ENCODE assay signal across 10 cellular contexts in the genomic region with DNA sequence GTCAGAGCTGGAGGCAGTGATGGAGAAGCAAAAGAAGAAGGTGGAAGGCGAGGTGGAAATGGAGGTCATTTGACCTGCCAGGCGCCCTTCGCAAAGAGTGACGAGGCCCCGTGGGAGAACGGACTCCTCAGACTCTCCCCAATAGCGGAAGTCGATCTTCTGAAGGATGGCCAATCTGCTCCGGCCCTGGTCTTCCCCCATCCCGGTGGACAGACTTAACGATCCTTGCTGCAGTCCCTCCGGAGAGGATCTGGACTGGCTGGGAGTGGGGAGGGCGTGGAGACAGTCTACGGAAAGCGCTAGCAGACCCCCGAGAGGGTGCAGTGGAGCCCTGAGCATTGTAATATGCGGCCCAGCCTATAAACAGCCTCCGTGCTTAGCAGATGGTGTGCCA. TPM values are rescaled to one million over a fixed set of nuclear protein-coding genes. Genes with fewer than 3 reads are reported as not detected.
DNase-seq lines count a peak whose midpoint lies in the region; ATAC-seq and TF ChIP-seq lines count a peak whose summit lies in the region.
"Had no signal": no experiment of that assay in that cellular context is flagged by ENCODE, and none has a peak within 500 bp of the region (broad histone marks: within the 10 kb centered on the region; RNA-seq: fewer than 3 reads in every experiment).

No MANE protein-coding gene starts in this region.

- intact Hi-C loops in naive thymus-derived CD4-positive, alpha-beta T cell (cut with micrococcal nuclease), result loop anchor here in 1 of 2 donors (10.0 kb wide), 1 partner anchor 167 kb away; a partner anchor contains a TSS

- no peak for TF ChIP-seq CTCF in epithelial cell of proximal tubule (conservative IDR thresholded peaks at IDR 0.05; ENCODE audit: low read depth, low read length)

- H3K36me3 Mint-ChIP-seq in naive thymus-derived CD4-positive, alpha-beta T cell, result peaks cover 0 to 25% (median 5%) of the 10 kb centered on the region in 5 donors

- H3K27ac ChIP-seq in ACC112 (ENCODE audit: low read depth, low read length) (no peak overlapping the region), HUES6 (ENCODE audit: low read depth, low read length) (no peak overlapping the region)
- no peak overlapping the region for H3K27ac ChIP-seq in naive thymus-derived CD4-positive, alpha-beta T cell (ENCODE audit: low read depth, low read length)

- H3K27ac Mint-ChIP-seq in naive thymus-derived CD4-positive, alpha-beta T cell, result no peak overlapping the region

- peak; percentile 16 for ATAC-seq in naive thymus-derived CD4-positive, alpha-beta T cell

- peaks cover 21 to 30% (median 26%) of the 10 kb centered on the region in 7 donors for H3K4me1 Mint-ChIP-seq in naive thymus-derived CD4-positive, alpha-beta T cell

- H3K4me1 ChIP-seq in ACC112 (ENCODE audit: control insufficient read depth, insufficient read depth, low read length, unreplicated experiment) (peaks cover 4% of the 10 kb centered on the region), HUES6 (ENCODE audit: control insufficient read depth, insufficient read depth, low read length) (peaks cover 32% of the 10 kb centered on the region)
- H3K4me1 ChIP-seq in naive thymus-derived CD4-positive, alpha-beta T cell (ENCODE audit: control insufficient read depth in 2 of 2, insufficient read depth in 2 of 2, low read length in 2 of 2), result peaks cover 12 to 20% of the 10 kb centered on the region in 2 donors

- H3K27me3 Mint-ChIP-seq in naive thymus-derived CD4-positive, alpha-beta T cell, result peaks cover 43 to 58% (median 51%) of the 10 kb centered on the region in 5 donors

- no peaks in the 10 kb centered on the region for H3K9me3 ChIP-seq in HUES6 (ENCODE audit: control insufficient read depth, insufficient read depth, low read depth, low read length)
- H3K9me3 ChIP-seq in naive thymus-derived CD4-positive, alpha-beta T cell (ENCODE audit: control insufficient read depth in 2 of 3, low read length in 3 of 3), result no peaks in the 10 kb centered on the region

- POLR2A ChIA-PET in naive thymus-derived CD4-positive, alpha-beta T cell (lab: Charles Lee), result no interaction called here

- CTCF ChIA-PET in naive thymus-derived CD4-positive, alpha-beta T cell (lab: Charles Lee), result interaction anchor here (1.1 kb wide), 1 partner anchor 21 kb away, joined by 4 read pairs; no protein-coding TSS in a partner anchor

- no peaks in the 10 kb centered on the region for H3K79me2 ChIP-seq in ACC112 (ENCODE audit: control insufficient read depth, insufficient read depth, low read length, unreplicated experiment)

- peak overlapping the region; percentile 40 to 84 (median 73) for H3K4me3 Mint-ChIP-seq in naive thymus-derived CD4-positive, alpha-beta T cell

- no peak for DNase-seq in epithelial cell of proximal tubule (ENCODE audit: low read depth)
- DNase-seq in naive thymus-derived CD4-positive, alpha-beta T cell, result no peak
- DNase-seq in islet precursor cell, result no peak
- no peak for DNase-seq in ACHN
- no peak for DNase-seq in NCI-H146 treated with DMSO at 0.1 percent for 48 hours (lab: John Stamatoyannopoulos, UW; ENCODE audit: unreplicated experiment)
- DNase-seq in 8988T, result no peak
- DNase-seq: RPMI8226 had no signal

- H3K36me3 ChIP-seq in ACC112 (ENCODE audit: insufficient read depth, low read length), result no peaks in the 10 kb centered on the region
- H3K36me3 ChIP-seq in HUES6 (ENCODE audit: control insufficient read depth, insufficient read depth, low read length), result peaks cover 8% of the 10 kb centered on the region
- H3K36me3 ChIP-seq in naive thymus-derived CD4-positive, alpha-beta T cell (ENCODE audit: control insufficient read depth in 2 of 3, insufficient read depth in 3 of 3, low read length in 3 of 3), result peaks cover 0 to 18% (median 0%) of the 10 kb centered on the region in 3 experiments

- H3K27me3 ChIP-seq in ACC112 (ENCODE audit: insufficient read depth, low read length) (peaks cover 17% of the 10 kb centered on the region), HUES6 (ENCODE audit: control insufficient read depth, insufficient read depth, low read length) (peaks cover 35% of the 10 kb centered on the region)
- peaks cover 0 to 13% of the 10 kb centered on the region in 2 donors for H3K27me3 ChIP-seq in naive thymus-derived CD4-positive, alpha-beta T cell (ENCODE audit: control insufficient read depth in 2 of 2, insufficient read depth in 2 of 2, low read length in 2 of 2)

- H3K4me3 ChIP-seq in ACC112 (ENCODE audit: low read depth, low read length) (peak overlapping the region; percentile 72), HUES6 (ENCODE audit: low read depth, low read length) (peak overlapping the region; percentile 65), epithelial cell of proximal tubule (ENCODE audit: low read depth, low read length) (peak overlapping the region; percentile 57)
- peak overlapping the region; percentile 17 for H3K4me3 ChIP-seq in naive thymus-derived CD4-positive, alpha-beta T cell (ENCODE audit: low read length)

- in situ Hi-C loops in ACHN (cut with HindIII; ENCODE audit: low pct_ligation_motif_present, low pct_unique_long_range_greater_than_20kb, low sequenced_read_pairs), result no loop called here

- H3K9me3 Mint-ChIP-seq in naive thymus-derived CD4-positive, alpha-beta T cell, result peaks cover 0 to 1% (median 0%) of the 10 kb centered on the region in 11 donors

- H3K9ac ChIP-seq in HUES6 (ENCODE audit: low read length), result peak overlapping the region; percentile 32

- no peak overlapping the region for H2AFZ ChIP-seq in ACC112 (ENCODE audit: low read length, unreplicated experiment)

RNA-seq across cellular contexts. Expression of a gene that starts 11.9 kb away (rescaled TPM):
- total RNA-seq in epithelial cell of proximal tubule, result 17.3 and 33.8 TPM in 2 replicates
- total RNA-seq in naive thymus-derived CD4-positive, alpha-beta T cell, result 1 to 10 TPM in 4 of 5 experiments, under 1 TPM in 1; 0.76 to 6.8 (median 2.0) TPM
- polyA plus RNA-seq in naive thymus-derived CD4-positive, alpha-beta T cell, result under 1 TPM in 1 of 2 donors, not detected in 1; 0.09 TPM

RNA-seq across cellular contexts. Expression of a gene that starts 24.6 kb away (rescaled TPM):
- 13.8 and 21.1 TPM in 2 replicates for total RNA-seq in epithelial cell of proximal tubule
- 10 to 100 TPM; 14.5 to 24.8 (median 19.0) TPM for total RNA-seq in naive thymus-derived CD4-positive, alpha-beta T cell
- 10 to 100 TPM in 1 of 2 donors, 1 to 10 TPM in 1; 9.4 to 24.8 TPM for polyA plus RNA-seq in naive thymus-derived CD4-positive, alpha-beta T cell

RNA-seq across cellular contexts. Expression of a gene that starts 29.9 kb away (rescaled TPM):
- 53.8 and 68.7 TPM in 2 replicates for total RNA-seq in epithelial cell of proximal tubule
- 100 to 1,000 TPM; 107 to 180 (median 144) TPM for total RNA-seq in naive thymus-derived CD4-positive, alpha-beta T cell
- polyA plus RNA-seq in naive thymus-derived CD4-positive, alpha-beta T cell, result 1 to 10 TPM; 3.8 to 6.6 TPM

RNA-seq across cellular contexts. Expression of a gene that starts 49.5 kb away (rescaled TPM):
- total RNA-seq in epithelial cell of proximal tubule, result not detected in 2 replicates
- total RNA-seq in naive thymus-derived CD4-positive, alpha-beta T cell, result 1 to 10 TPM in 1 of 5 experiments, under 1 TPM in 4; 0.27 to 1.2 (median 0.51) TPM
- polyA plus RNA-seq in naive thymus-derived CD4-positive, alpha-beta T cell, result under 1 TPM; 0.14 to 0.33 TPM
- total RNA-seq: dermis microvascular lymphatic vessel endothelial cell had no signal

Comparison
In these comparisons a context has a peak if more than half of its experiments do, and no peak if none do; other contexts are left out.
1. H3K4me3 ChIP-seq: peak in every context shown above with its lines; median percentile 72 in ACC112; 65 in HUES6; 57 in epithelial cell of proximal tubule; 17 in naive thymus-derived CD4-positive, alpha-beta T cell.